ENCODE assay signal across 8 cellular contexts in the genomic region with DNA sequence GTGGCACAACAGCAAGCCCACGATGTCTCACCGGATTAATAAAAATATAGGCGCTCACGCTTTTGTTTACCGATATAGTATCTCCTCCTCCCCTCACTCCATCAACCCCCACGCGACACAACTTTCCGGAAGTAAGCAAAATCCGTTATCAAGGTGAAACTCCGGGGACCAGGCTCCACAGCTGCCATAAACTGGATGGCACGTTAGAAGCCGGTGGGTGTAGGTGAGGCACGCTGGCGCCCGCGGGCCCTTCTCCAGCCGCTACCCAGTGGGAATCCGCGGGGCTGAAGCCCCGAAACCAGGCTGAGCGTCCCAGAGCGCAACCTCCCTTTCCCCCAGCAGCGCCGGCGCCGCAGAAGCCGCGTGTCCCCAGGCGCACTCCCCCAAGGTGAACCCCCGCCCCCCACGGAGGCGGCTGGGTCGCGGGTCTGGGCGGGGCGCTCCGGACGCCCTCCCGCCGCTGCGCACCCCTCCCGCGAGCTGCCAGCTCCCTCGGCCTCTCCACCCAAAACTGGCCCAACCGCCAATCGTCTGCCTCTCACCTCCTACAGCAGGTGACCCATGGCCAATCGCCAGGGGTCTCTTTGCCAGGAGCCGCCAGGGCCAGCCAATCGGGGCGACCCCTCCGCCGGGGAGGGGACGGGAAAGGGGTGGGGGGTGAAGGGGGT.
DNase-seq lines count a peak whose midpoint lies in the region; ATAC-seq and TF ChIP-seq lines count a peak whose summit lies in the region.

No MANE protein-coding gene starts in this region.

- peaks cover 30% of the 10 kb centered on the region for H3K79me2 ChIP-seq in OCI-LY1 (ENCODE audit: insufficient read depth, low read length)

- H2AFZ ChIP-seq in OCI-LY1 (ENCODE audit: low read length): peak overlapping the region; percentile 67; the same call in 1 of the 2 replicates

- H3K36me3 ChIP-seq in OCI-LY1 (ENCODE audit: insufficient read depth, low read length) (no peaks in the 10 kb centered on the region), esophagus muscularis mucosa (no peaks in the 10 kb centered on the region)

- DNase-seq in DMS114 treated with DMSO at 0.1 percent for 48 hours (lab: John Stamatoyannopoulos, UW; ENCODE audit: unreplicated experiment) (peak; percentile 85), HuH-7.5 (ENCODE audit: low spot score) (peak; percentile 92), esophagus muscularis mucosa (ENCODE audit: extremely low spot score) (no peak), myocyte (ENCODE audit: low read depth) (peak; percentile 72)
- DNase-seq in activated T-cell treated with anti-CD3 and anti-CD28 coated beads, Interleukin-2, amount 50 U/mL, for 1 hour: peak; percentile 90
- DNase-seq in stimulated activated CD8-positive, alpha-beta memory T cell treated with anti-CD3 and anti-CD28 coated beads, Interleukin-7, amount 100 ng/mL, for 1 hour (ENCODE audit: low read depth in 2 of 2): peak; percentile 77 to 83

- TF ChIP-seq EP300 in esophagus muscularis mucosa (IDR thresholded peaks at IDR 0.05): no peak

- no peaks in the 10 kb centered on the region for H3K27me3 ChIP-seq in OCI-LY1 (ENCODE audit: insufficient read depth, low read length)
- no peaks in the 10 kb centered on the region for H3K27me3 ChIP-seq in esophagus muscularis mucosa

- peak; percentile 95 for ATAC-seq in GM21528 (IDR thresholded peaks at IDR 0.05; ENCODE audit: low FRiP score, unreplicated experiment)

- no peaks in the 10 kb centered on the region for H3K9me2 ChIP-seq in OCI-LY1 (ENCODE audit: low read depth, low read length)

- H3K27ac ChIP-seq in OCI-LY1 (ENCODE audit: low read depth, low read length, poor library complexity, severe bottlenecking): peak overlapping the region; percentile 52
- H3K27ac ChIP-seq in esophagus muscularis mucosa (replicated peaks in 1 of 4): peak overlapping the region; percentile 51 to 70 (median 67)

- H3F3A ChIP-seq in OCI-LY1 (ENCODE audit: insufficient read depth, low read length): no peaks in the 10 kb centered on the region

- H3K9ac ChIP-seq in OCI-LY1 (ENCODE audit: low read length): peak overlapping the region; percentile 85

- no peaks in the 10 kb centered on the region for H4K20me1 ChIP-seq in OCI-LY1 (ENCODE audit: insufficient read depth, low read length)

- peak overlapping the region; percentile 87 for H3K4me2 ChIP-seq in OCI-LY1 (ENCODE audit: low read length)

- H3K4me1 ChIP-seq in OCI-LY1 (ENCODE audit: insufficient read depth, low read length, severe bottlenecking) (peaks cover 43% of the 10 kb centered on the region), esophagus muscularis mucosa (peaks cover 42 to 63% (median 62%) of the 10 kb centered on the region in 4 donors)

- no peaks in the 10 kb centered on the region for H3K9me3 ChIP-seq in OCI-LY1 (ENCODE audit: low read length)
- H3K9me3 ChIP-seq in esophagus muscularis mucosa: no peaks in the 10 kb centered on the region

- intact Hi-C loops in esophagus muscularis mucosa (cut with DNase I): no loop called here

- peak overlapping the region; percentile 80 for H3K4me3 ChIP-seq in OCI-LY1 (ENCODE audit: low read depth, low read length, poor library complexity, severe bottlenecking)
- peak overlapping the region; percentile 56 to 72 (median 60) for H3K4me3 ChIP-seq in esophagus muscularis mucosa

- TF ChIP-seq POLR2A in esophagus muscularis mucosa (IDR thresholded peaks at IDR 0.05; ENCODE audit: low read depth): no peak

- 4% methylated on average over 37 of the region's 53 CpGs for WGBS in esophagus muscularis mucosa

- TF ChIP-seq CTCF in OCI-LY1 (IDR thresholded peaks at IDR 0.05; ENCODE audit: low read length) (no peak), esophagus muscularis mucosa (IDR thresholded peaks at IDR 0.05) (no peak)
